1 cellular context compared by ENCODE assay signal in the genomic region with DNA sequence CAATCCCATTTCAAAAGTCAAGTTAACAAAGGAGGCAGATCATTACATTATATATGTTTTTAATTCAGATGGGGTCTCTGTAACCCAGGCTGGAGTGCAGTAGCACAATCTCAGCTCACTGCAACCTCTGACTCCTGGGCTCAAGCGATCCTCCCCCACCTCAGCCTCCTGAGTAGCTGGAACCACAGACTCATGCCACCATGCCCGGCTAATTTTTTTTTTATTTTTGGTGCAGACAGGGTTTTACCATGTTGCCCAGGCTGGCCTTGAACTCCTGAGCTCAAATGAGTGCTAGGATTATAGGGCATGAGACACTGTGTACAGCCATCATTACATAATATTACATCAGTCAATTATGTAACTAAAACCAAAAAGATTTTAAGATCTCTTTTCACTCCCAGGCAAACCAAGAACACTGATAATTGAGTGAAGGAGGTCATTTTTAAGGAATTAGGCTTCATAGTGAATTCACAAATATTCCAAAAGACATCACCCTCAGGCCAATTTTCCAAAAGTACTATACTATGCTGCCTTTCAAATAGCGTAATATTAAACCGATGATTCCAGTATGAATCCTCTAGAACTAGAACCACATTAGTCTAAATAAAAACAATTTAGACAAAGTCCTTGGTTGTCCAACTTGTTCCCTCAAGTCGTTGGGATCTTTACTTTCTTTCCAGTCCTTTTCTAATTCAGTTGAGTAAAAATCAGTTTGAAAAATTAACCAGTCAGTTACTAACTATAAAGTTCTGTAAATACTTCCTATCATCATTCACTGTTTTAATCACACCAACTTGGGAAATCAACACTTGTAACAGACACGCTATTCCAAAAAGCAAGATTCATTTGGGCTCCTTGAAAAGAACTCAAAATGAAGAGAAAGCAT.
A peak's percentile ranks its signal among the peaks of the same experiment; 100 is the strongest.
TF ChIP-seq lines count a peak whose summit lies in the region.

No MANE protein-coding gene starts in this region.

TF ChIP-seq in K562, 482 proteins besides CTCF, POLR2A, EP300 and RAD21 (continued from another document and continues in another):
- TF ChIP-seq, protein P1, sequence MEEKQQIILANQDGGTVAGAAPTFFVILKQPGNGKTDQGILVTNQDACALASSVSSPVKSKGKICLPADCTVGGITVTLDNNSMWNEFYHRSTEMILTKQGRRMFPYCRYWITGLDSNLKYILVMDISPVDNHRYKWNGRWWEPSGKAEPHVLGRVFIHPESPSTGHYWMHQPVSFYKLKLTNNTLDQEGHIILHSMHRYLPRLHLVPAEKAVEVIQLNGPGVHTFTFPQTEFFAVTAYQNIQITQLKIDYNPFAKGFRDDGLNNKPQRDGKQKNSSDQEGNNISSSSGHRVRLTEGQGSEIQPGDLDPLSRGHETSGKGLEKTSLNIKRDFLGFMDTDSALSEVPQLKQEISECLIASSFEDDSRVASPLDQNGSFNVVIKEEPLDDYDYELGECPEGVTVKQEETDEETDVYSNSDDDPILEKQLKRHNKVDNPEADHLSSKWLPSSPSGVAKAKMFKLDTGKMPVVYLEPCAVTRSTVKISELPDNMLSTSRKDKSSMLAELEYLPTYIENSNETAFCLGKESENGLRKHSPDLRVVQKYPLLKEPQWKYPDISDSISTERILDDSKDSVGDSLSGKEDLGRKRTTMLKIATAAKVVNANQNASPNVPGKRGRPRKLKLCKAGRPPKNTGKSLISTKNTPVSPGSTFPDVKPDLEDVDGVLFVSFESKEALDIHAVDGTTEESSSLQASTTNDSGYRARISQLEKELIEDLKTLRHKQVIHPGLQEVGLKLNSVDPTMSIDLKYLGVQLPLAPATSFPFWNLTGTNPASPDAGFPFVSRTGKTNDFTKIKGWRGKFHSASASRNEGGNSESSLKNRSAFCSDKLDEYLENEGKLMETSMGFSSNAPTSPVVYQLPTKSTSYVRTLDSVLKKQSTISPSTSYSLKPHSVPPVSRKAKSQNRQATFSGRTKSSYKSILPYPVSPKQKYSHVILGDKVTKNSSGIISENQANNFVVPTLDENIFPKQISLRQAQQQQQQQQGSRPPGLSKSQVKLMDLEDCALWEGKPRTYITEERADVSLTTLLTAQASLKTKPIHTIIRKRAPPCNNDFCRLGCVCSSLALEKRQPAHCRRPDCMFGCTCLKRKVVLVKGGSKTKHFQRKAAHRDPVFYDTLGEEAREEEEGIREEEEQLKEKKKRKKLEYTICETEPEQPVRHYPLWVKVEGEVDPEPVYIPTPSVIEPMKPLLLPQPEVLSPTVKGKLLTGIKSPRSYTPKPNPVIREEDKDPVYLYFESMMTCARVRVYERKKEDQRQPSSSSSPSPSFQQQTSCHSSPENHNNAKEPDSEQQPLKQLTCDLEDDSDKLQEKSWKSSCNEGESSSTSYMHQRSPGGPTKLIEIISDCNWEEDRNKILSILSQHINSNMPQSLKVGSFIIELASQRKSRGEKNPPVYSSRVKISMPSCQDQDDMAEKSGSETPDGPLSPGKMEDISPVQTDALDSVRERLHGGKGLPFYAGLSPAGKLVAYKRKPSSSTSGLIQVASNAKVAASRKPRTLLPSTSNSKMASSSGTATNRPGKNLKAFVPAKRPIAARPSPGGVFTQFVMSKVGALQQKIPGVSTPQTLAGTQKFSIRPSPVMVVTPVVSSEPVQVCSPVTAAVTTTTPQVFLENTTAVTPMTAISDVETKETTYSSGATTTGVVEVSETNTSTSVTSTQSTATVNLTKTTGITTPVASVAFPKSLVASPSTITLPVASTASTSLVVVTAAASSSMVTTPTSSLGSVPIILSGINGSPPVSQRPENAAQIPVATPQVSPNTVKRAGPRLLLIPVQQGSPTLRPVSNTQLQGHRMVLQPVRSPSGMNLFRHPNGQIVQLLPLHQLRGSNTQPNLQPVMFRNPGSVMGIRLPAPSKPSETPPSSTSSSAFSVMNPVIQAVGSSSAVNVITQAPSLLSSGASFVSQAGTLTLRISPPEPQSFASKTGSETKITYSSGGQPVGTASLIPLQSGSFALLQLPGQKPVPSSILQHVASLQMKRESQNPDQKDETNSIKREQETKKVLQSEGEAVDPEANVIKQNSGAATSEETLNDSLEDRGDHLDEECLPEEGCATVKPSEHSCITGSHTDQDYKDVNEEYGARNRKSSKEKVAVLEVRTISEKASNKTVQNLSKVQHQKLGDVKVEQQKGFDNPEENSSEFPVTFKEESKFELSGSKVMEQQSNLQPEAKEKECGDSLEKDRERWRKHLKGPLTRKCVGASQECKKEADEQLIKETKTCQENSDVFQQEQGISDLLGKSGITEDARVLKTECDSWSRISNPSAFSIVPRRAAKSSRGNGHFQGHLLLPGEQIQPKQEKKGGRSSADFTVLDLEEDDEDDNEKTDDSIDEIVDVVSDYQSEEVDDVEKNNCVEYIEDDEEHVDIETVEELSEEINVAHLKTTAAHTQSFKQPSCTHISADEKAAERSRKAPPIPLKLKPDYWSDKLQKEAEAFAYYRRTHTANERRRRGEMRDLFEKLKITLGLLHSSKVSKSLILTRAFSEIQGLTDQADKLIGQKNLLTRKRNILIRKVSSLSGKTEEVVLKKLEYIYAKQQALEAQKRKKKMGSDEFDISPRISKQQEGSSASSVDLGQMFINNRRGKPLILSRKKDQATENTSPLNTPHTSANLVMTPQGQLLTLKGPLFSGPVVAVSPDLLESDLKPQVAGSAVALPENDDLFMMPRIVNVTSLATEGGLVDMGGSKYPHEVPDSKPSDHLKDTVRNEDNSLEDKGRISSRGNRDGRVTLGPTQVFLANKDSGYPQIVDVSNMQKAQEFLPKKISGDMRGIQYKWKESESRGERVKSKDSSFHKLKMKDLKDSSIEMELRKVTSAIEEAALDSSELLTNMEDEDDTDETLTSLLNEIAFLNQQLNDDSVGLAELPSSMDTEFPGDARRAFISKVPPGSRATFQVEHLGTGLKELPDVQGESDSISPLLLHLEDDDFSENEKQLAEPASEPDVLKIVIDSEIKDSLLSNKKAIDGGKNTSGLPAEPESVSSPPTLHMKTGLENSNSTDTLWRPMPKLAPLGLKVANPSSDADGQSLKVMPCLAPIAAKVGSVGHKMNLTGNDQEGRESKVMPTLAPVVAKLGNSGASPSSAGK (IDR thresholded peaks at IDR 0.05) = no peak
- TF ChIP-seq SRSF3 (IDR thresholded peaks at IDR 0.05; ENCODE audit: insufficient read depth, low read length) = no peak
- TF ChIP-seq ZNF699 (CRISPR knock-in tag; IDR thresholded peaks at IDR 0.05; ENCODE audit: insufficient replicate concordance) = no peak
- TF ChIP-seq HNRNPH1 (optimal IDR thresholded peaks at IDR 0.05; ENCODE audit: low read depth, low read length) = no peak
- TF ChIP-seq, protein P2, sequence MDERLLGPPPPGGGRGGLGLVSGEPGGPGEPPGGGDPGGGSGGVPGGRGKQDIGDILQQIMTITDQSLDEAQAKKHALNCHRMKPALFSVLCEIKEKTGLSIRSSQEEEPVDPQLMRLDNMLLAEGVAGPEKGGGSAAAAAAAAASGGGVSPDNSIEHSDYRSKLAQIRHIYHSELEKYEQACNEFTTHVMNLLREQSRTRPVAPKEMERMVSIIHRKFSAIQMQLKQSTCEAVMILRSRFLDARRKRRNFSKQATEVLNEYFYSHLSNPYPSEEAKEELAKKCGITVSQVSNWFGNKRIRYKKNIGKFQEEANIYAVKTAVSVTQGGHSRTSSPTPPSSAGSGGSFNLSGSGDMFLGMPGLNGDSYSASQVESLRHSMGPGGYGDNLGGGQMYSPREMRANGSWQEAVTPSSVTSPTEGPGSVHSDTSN (CRISPR knock-in tag; IDR thresholded peaks at IDR 0.05; ENCODE audit: low read depth) = no peak
- TF ChIP-seq, protein P2 (tag; conservative IDR thresholded peaks at IDR 0.05; ENCODE audit: low read depth) = no peak
- TF ChIP-seq ZNF263 (CRISPR knock-in tag; IDR thresholded peaks at IDR 0.05; ENCODE audit: borderline replicate concordance) = no peak
- TF ChIP-seq ZNF75A (CRISPR knock-in tag; IDR thresholded peaks at IDR 0.05) = 0 out of 2 replicates have a peak, but pooled peaks have one; percentile 17
- no peak for TF ChIP-seq SRSF7 (optimal IDR thresholded peaks at IDR 0.05; ENCODE audit: low read depth, low read length)
- TF ChIP-seq ESRRA (IDR thresholded peaks at IDR 0.05; ENCODE audit: borderline replicate concordance, low read depth) = no peak
- TF ChIP-seq, protein P3, sequence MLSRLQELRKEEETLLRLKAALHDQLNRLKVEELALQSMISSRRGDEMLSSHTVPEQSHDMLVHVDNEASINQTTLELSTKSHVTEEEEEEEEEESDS (CRISPR knock-in tag; IDR thresholded peaks at IDR 0.05) = no peak
- TF ChIP-seq CBFA2T3 (IDR thresholded peaks at IDR 0.05) = no peak
- peak; percentile 4; the same call in 1 of the 2 replicates for TF ChIP-seq ZNF197 (CRISPR knock-in tag; IDR thresholded peaks at IDR 0.05; ENCODE audit: low read depth)
- no peak for TF ChIP-seq GTF2E2 (tag; IDR thresholded peaks at IDR 0.05)
- TF ChIP-seq RBFOX2 (IDR thresholded peaks at IDR 0.05; ENCODE audit: low read depth, low read length) = 0 out of 2 replicates have a peak, but pooled peaks have one; percentile 7
- no peak for TF ChIP-seq HIVEP1 (CRISPR knock-in tag; IDR thresholded peaks at IDR 0.05)
- TF ChIP-seq MEF2A (IDR thresholded peaks at IDR 0.05; ENCODE audit: control insufficient read depth, low read depth, low read length) = no peak
- no peak for TF ChIP-seq ILF3 (IDR thresholded peaks at IDR 0.05; ENCODE audit: borderline replicate concordance)
- TF ChIP-seq ASH1L (IDR thresholded peaks at IDR 0.05; ENCODE audit: borderline replicate concordance, low read depth, partially characterized antibody) = no peak
- TF ChIP-seq U2AF2 (optimal IDR thresholded peaks at IDR 0.05; ENCODE audit: low read depth, low read length) = no peak
- no peak for TF ChIP-seq TEAD4 (IDR thresholded peaks at IDR 0.05; ENCODE audit: low read length)
- no peak for TF ChIP-seq TEAD4 (CRISPR knock-in tag; IDR thresholded peaks at IDR 0.05; ENCODE audit: borderline replicate concordance)
- no peak for TF ChIP-seq ZBTB7A (IDR thresholded peaks at IDR 0.05; ENCODE audit: borderline replicate concordance, control insufficient read depth, low read depth, low read length)
- TF ChIP-seq TGIF2 (CRISPR knock-in tag; IDR thresholded peaks at IDR 0.05) = no peak
- TF ChIP-seq, protein P4, sequence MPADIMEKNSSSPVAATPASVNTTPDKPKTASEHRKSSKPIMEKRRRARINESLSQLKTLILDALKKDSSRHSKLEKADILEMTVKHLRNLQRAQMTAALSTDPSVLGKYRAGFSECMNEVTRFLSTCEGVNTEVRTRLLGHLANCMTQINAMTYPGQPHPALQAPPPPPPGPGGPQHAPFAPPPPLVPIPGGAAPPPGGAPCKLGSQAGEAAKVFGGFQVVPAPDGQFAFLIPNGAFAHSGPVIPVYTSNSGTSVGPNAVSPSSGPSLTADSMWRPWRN (IDR thresholded peaks at IDR 0.05; ENCODE audit: low read depth) = no peak
- TF ChIP-seq TCF7 (IDR thresholded peaks at IDR 0.05; ENCODE audit: borderline replicate concordance) = no peak
- TF ChIP-seq, protein P5, sequence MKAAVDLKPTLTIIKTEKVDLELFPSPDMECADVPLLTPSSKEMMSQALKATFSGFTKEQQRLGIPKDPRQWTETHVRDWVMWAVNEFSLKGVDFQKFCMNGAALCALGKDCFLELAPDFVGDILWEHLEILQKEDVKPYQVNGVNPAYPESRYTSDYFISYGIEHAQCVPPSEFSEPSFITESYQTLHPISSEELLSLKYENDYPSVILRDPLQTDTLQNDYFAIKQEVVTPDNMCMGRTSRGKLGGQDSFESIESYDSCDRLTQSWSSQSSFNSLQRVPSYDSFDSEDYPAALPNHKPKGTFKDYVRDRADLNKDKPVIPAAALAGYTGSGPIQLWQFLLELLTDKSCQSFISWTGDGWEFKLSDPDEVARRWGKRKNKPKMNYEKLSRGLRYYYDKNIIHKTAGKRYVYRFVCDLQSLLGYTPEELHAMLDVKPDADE (conservative IDR thresholded peaks at IDR 0.05; ENCODE audit: control insufficient read depth, low read depth, low read length) = no peak
- TF ChIP-seq, protein P6, sequence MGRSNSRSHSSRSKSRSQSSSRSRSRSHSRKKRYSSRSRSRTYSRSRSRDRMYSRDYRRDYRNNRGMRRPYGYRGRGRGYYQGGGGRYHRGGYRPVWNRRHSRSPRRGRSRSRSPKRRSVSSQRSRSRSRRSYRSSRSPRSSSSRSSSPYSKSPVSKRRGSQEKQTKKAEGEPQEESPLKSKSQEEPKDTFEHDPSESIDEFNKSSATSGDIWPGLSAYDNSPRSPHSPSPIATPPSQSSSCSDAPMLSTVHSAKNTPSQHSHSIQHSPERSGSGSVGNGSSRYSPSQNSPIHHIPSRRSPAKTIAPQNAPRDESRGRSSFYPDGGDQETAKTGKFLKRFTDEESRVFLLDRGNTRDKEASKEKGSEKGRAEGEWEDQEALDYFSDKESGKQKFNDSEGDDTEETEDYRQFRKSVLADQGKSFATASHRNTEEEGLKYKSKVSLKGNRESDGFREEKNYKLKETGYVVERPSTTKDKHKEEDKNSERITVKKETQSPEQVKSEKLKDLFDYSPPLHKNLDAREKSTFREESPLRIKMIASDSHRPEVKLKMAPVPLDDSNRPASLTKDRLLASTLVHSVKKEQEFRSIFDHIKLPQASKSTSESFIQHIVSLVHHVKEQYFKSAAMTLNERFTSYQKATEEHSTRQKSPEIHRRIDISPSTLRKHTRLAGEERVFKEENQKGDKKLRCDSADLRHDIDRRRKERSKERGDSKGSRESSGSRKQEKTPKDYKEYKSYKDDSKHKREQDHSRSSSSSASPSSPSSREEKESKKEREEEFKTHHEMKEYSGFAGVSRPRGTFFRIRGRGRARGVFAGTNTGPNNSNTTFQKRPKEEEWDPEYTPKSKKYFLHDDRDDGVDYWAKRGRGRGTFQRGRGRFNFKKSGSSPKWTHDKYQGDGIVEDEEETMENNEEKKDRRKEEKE (IDR thresholded peaks at IDR 0.05; ENCODE audit: borderline replicate concordance in 1 of 2, control insufficient read depth in 1 of 2, low read depth in 2 of 2, low read length in 1 of 2) = no peak
- no peak for TF ChIP-seq NCOR1 (IDR thresholded peaks at IDR 0.05)
- TF ChIP-seq KDM2B (CRISPR knock-in tag; IDR thresholded peaks at IDR 0.05) = no peak
- TF ChIP-seq DMBX1 (CRISPR knock-in tag; IDR thresholded peaks at IDR 0.05; ENCODE audit: borderline replicate concordance) = peak; percentile 76
- peak; percentile 65; the same call in 1 of the 2 replicates for TF ChIP-seq MECOM (CRISPR knock-in tag; IDR thresholded peaks at IDR 0.05)
- TF ChIP-seq, protein P7, sequence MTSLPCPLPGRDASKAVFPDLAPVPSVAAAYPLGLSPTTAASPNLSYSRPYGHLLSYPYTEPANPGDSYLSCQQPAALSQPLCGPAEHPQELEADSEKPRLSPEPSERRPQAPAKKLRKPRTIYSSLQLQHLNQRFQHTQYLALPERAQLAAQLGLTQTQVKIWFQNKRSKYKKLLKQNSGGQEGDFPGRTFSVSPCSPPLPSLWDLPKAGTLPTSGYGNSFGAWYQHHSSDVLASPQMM (CRISPR knock-in tag; IDR thresholded peaks at IDR 0.05) = no peak
- no peak for TF ChIP-seq MTA1 (IDR thresholded peaks at IDR 0.05; ENCODE audit: borderline replicate concordance)
- no peak for TF ChIP-seq MAFG (tag; conservative IDR thresholded peaks at IDR 0.05)
- no peak for TF ChIP-seq CBX8 (IDR thresholded peaks at IDR 0.05; ENCODE audit: borderline replicate concordance, extremely low read depth, low read depth, low read length, poor library complexity, severe bottlenecking)
- TF ChIP-seq PHB2 (IDR thresholded peaks at IDR 0.05; ENCODE audit: low read depth) = no peak
